Comparison of ENCODE assay signal across 9 cellular contexts in the genomic region with DNA sequence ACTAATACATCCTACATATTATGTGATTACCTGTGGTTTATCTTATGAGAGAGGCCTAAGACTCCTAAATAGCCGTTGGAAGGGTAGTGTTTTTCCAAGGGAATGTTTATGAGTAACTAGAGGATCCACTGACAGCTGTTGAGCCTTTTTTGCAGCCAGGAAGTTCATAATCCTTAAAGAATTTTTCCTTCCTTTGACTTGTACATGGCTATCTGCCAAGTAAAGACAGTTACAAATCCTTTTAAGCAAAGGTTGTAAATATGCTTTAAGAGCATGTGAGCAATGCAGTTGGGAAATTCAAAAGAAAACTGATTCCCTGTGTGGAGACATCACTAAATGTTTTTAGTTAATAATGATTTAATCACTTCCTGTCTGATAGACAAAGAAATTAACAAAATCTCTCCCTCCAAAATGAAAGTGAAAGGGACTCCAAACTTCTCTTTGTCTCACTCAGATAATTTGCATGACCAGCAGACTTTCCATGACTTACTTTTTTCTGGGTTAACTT.
DNase-seq lines count a peak whose midpoint lies in the region; ATAC-seq, FAIRE-seq and TF ChIP-seq lines count a peak whose summit lies in the region.
"Had no signal": no experiment of that assay in that cellular context is flagged by ENCODE, and none has a peak within 500 bp of the region (broad histone marks: within the 10 kb centered on the region; RNA-seq: fewer than 3 reads in every experiment).

No MANE protein-coding gene starts in this region.

- H3K79me1 ChIP-seq in H9 (ENCODE audit: insufficient read depth, low read depth, low read length, poor library complexity, severe bottlenecking): no peaks in the 10 kb centered on the region

- H3K27ac ChIP-seq in Karpas-422 (ENCODE audit: low read length): no peak overlapping the region
- no peak overlapping the region for H3K27ac ChIP-seq in GM12878 (ENCODE audit: control insufficient read depth, insufficient read depth)
- H3K27ac ChIP-seq in mesodermal cell (ENCODE audit: low read depth, low read length, severe bottlenecking): peak overlapping the region; percentile 68
- H3K27ac ChIP-seq in H9 (ENCODE audit: insufficient read length, low read depth, low read length): no peak overlapping the region

- TF ChIP-seq CTCF in GM12878 (IDR thresholded peaks at IDR 0.05 in 2 of 3, conservative IDR thresholded peaks at IDR 0.05 in 1 of 3; ENCODE audit: control insufficient read depth in 2 of 3, extremely low read depth in 1 of 3, insufficient read depth in 1 of 3, low read depth in 3 of 3, low read length in 3 of 3) (no peak), BE2C (IDR thresholded peaks at IDR 0.05; ENCODE audit: low read depth, low read length) (no peak), H9 (conservative IDR thresholded peaks at IDR 0.05) (no peak)

- no peak for TF ChIP-seq EP300 in GM12878 (IDR thresholded peaks at IDR 0.05; ENCODE audit: borderline replicate concordance in 1 of 2, control insufficient read depth in 1 of 2, low read depth in 2 of 2, low read length in 2 of 2)

- H3K14ac ChIP-seq in H9 (ENCODE audit: insufficient read depth, low read length): no peak overlapping the region

- no peaks in the 10 kb centered on the region for H3K9me3 Mint-ChIP-seq in H9
- H3K9me3 Mint-ChIP-seq: T-helper 1 cell treated with Interleukin-12 subunit alpha and Interleukin-12 subunit beta and Interleukin-4 antibody, amounts not matched to agents 30 μg/mL and 1 μg/mL, for 36 hours had no signal

- H3K4me1 Mint-ChIP-seq in H9: peaks cover 4 to 13% of the 10 kb centered on the region in 2 experiments

- H4K91ac ChIP-seq in H9 (ENCODE audit: insufficient read length, low read depth, low read length): no peak overlapping the region

- FAIRE-seq in GM12878 (lab: Jason Lieb, UNC): no peak

- H3K9ac ChIP-seq in Karpas-422 (ENCODE audit: low read length) (no peak overlapping the region), GM12878 (ENCODE audit: control insufficient read depth, insufficient read depth, low read length) (no peak overlapping the region), H9 (ENCODE audit: extremely low read depth, insufficient read length, low read length) (no peak overlapping the region)

- SMC1A ChIA-PET in GM12878 (lab: Charles Lee; ENCODE audit: uncharacterized antibody, unreplicated experiment): interaction anchor here (0.6 to 1.9 kb wide), 2 partner anchors 11 to 229 kb away, joined by 3 to 6 read pairs; no protein-coding TSS in a partner anchor

- H3K4me1 ChIP-seq in Karpas-422 (ENCODE audit: low read length) (peaks cover 25% of the 10 kb centered on the region), GM12878 (ENCODE audit: control insufficient read depth, insufficient read depth, low read length) (no peaks in the 10 kb centered on the region), mesodermal cell (ENCODE audit: control insufficient read depth, insufficient read depth, low read length, poor library complexity, severe bottlenecking) (peaks cover 4% of the 10 kb centered on the region), BE2C (no peaks in the 10 kb centered on the region), H9 (ENCODE audit: insufficient read depth, low read length) (no peaks in the 10 kb centered on the region)

- WGBS in GM12878 (ENCODE audit: insufficient coverage, insufficient replicate concordance, low lambda C conversion rate, missing lambda C conversion rate): 48% methylated on average over 1 of the region's 1 CpG
- WGBS in mesodermal cell (ENCODE audit: insufficient coverage in 2 of 2), 2 experiments: no CpG with 5 or more reads among the region's 1 CpG
- WGBS in H9 (ENCODE audit: extremely low coverage, insufficient read length, low lambda C conversion rate): no CpG with 5 or more reads among the region's 1 CpG

- in situ Hi-C loops in GM12878 (cut with MboI): no loop called here

- H3K4me3 ChIP-seq in Karpas-422 (ENCODE audit: low read length): peak overlapping the region; percentile 19; the same call in 1 of the 2 replicates
- no peak overlapping the region for H3K4me3 ChIP-seq in GM12878
- H3K4me3 ChIP-seq in mesodermal cell (ENCODE audit: extremely low read depth, insufficient read depth, low read length, poor library complexity, severe bottlenecking): no peak overlapping the region
- H3K4me3 ChIP-seq in BE2C (ENCODE audit: low read depth, low read length): no peak overlapping the region

- no peak overlapping the region for H3K23ac ChIP-seq in H9 (ENCODE audit: insufficient read length, low read depth, low read length)

- H2BK12ac ChIP-seq in H9 (ENCODE audit: insufficient read length, low read depth, low read length): no peak overlapping the region

- CTCF ChIA-PET in GM12878 (lab: Yijun Ruan, JAX): no interaction called here

- POLR2A ChIA-PET in GM12878 (lab: Charles Lee): no interaction called here

- no peak overlapping the region for H3K56ac ChIP-seq in H9 (ENCODE audit: insufficient read length, low read depth, low read length)

- no peaks in the 10 kb centered on the region; the same call in 1 of the 2 replicates for H3K27me3 Mint-ChIP-seq in H9 (ENCODE audit: low read depth)

- H2BK15ac ChIP-seq in H9 (ENCODE audit: low read depth, low read length): no peak overlapping the region

- no peak overlapping the region for H2BK120ac ChIP-seq in H9 (ENCODE audit: low read depth, low read length, poor library complexity, severe bottlenecking)

- peak overlapping the region in 1 of 3 experiments; percentile 19; a peak in 1 of 7 replicates for H3K27ac Mint-ChIP-seq in H9
- H3K27ac Mint-ChIP-seq: T-helper 1 cell treated with Interleukin-12 subunit alpha and Interleukin-12 subunit beta and Interleukin-4 antibody, amounts not matched to agents 30 μg/mL and 1 μg/mL, for 36 hours had no signal

- no peak overlapping the region for H2AK5ac ChIP-seq in H9 (ENCODE audit: insufficient read length, low read length)

- ATAC-seq in GM21526 (IDR thresholded peaks at IDR 0.05; ENCODE audit: low FRiP score, unreplicated experiment): peak; percentile 56
- ATAC-seq in GM12878: peak; percentile 60; the same call in 2 of the 3 replicates

- TF ChIP-seq RAD21 in GM12878 (IDR thresholded peaks at IDR 0.05; ENCODE audit: insufficient read depth, low read depth, low read length): no peak

- H4K20me1 ChIP-seq in Karpas-422 (ENCODE audit: insufficient read depth, low read depth, low read length) (no peaks in the 10 kb centered on the region), GM12878 (ENCODE audit: control insufficient read depth, insufficient read depth) (no peaks in the 10 kb centered on the region), H9 (ENCODE audit: control insufficient read depth, insufficient read depth, insufficient read length) (no peaks in the 10 kb centered on the region)

- H4K8ac ChIP-seq in H9 (replicated peaks; ENCODE audit: insufficient read length, low read depth, low read length): no peak overlapping the region

- no peak overlapping the region for H3T11ph ChIP-seq in H9 (ENCODE audit: low read length)

- DNase-seq in DMS53 treated with DMSO at 0.1 percent for 48 hours (lab: John Stamatoyannopoulos, UW; ENCODE audit: unreplicated experiment): peak; percentile 48
- DNase-seq in Karpas-422: peak; percentile 65
- peak; percentile 3 for DNase-seq in GM12878 (ENCODE audit: low read depth, low spot score)
- no peak for DNase-seq in Ammon's horn (ENCODE audit: low spot score)
- no peak for DNase-seq in BE2C
- DNase-seq in H9: no peak

- H3K27me3 ChIP-seq in Karpas-422 (ENCODE audit: low read length) (no peaks in the 10 kb centered on the region), GM12878 (replicated peaks in 1 of 2; ENCODE audit: control insufficient read depth in 2 of 2, insufficient read depth in 2 of 2, low read length in 1 of 2) (no peaks in the 10 kb centered on the region), BE2C (0 out of 2 replicates have a peak, but pooled peaks cover 3% of the 10 kb centered on the region), H9 (ENCODE audit: insufficient read depth, low read length) (no peaks in the 10 kb centered on the region)

- H3K36me3 ChIP-seq in Karpas-422 (ENCODE audit: insufficient read depth, low read length) (no peaks in the 10 kb centered on the region), GM12878 (ENCODE audit: control insufficient read depth in 2 of 2, insufficient read depth in 2 of 2, low read length in 1 of 2) (no peaks in the 10 kb centered on the region), mesodermal cell (ENCODE audit: control insufficient read depth, insufficient read depth, low read length) (no peaks in the 10 kb centered on the region), BE2C (no peaks in the 10 kb centered on the region)

- H3K9me3 ChIP-seq in Karpas-422 (ENCODE audit: low read length) (no peaks in the 10 kb centered on the region), GM12878 (replicated peaks; ENCODE audit: control insufficient read depth, insufficient read depth, low read length) (no peaks in the 10 kb centered on the region), mesodermal cell (ENCODE audit: control insufficient read depth, low read length) (no peaks in the 10 kb centered on the region), BE2C (no peaks in the 10 kb centered on the region), H9 (ENCODE audit: control insufficient read depth, low read depth, low read length) (no peaks in the 10 kb centered on the region)

- no peak for TF ChIP-seq POLR2A in GM12878 (IDR thresholded peaks at IDR 0.05; ENCODE audit: low read depth, low read length)

- intact Hi-C loops in GM12878 (cut with micrococcal nuclease; ENCODE audit: unreplicated experiment): no loop called here

- H2BK20ac ChIP-seq in H9 (ENCODE audit: low read depth, low read length, poor library complexity, severe bottlenecking): no peak overlapping the region

- H3K4me3 Mint-ChIP-seq in H9: no peak overlapping the region
- H3K4me3 Mint-ChIP-seq: T-helper 1 cell treated with Interleukin-12 subunit alpha and Interleukin-12 subunit beta and Interleukin-4 antibody, amounts not matched to agents 30 μg/mL and 1 μg/mL, for 36 hours had no signal

- no peak overlapping the region for H4K5ac ChIP-seq in H9 (ENCODE audit: insufficient read length, low read depth, low read length)

- H3K9me2 ChIP-seq in Karpas-422 (replicated peaks; ENCODE audit: insufficient read depth, low read length): no peaks in the 10 kb centered on the region

- H3K4me2 ChIP-seq in Karpas-422 (ENCODE audit: low read depth, low read length, poor library complexity, severe bottlenecking): peak overlapping the region; percentile 52
- peak overlapping the region; percentile 42; the same call in 1 of the 2 replicates for H3K4me2 ChIP-seq in GM12878 (ENCODE audit: control insufficient read depth, insufficient read depth)
- no peak overlapping the region for H3K4me2 ChIP-seq in H9 (ENCODE audit: insufficient read depth, insufficient read length, low read length)

- no TSS peak for BruUV-seq in GM12878 (replicated peaks; lab: Mats Ljungman, UMichigan)

- H2BK5ac ChIP-seq in H9 (ENCODE audit: insufficient read length, low read length): no peak overlapping the region

- H3K36me3 Mint-ChIP-seq in H9 (ENCODE audit: insufficient read depth in 1 of 3, low read depth in 3 of 3): no peaks in the 10 kb centered on the region

- H3K18ac ChIP-seq in H9 (ENCODE audit: insufficient read length, low read depth, low read length): no peak overlapping the region

- H3K79me2 ChIP-seq in Karpas-422 (ENCODE audit: low read length) (no peaks in the 10 kb centered on the region), GM12878 (ENCODE audit: control insufficient read depth, insufficient read depth, low read length) (no peaks in the 10 kb centered on the region), H9 (ENCODE audit: insufficient read depth, low read length) (no peaks in the 10 kb centered on the region)

- RAD21 ChIA-PET in GM12878 (lab: Charles Lee; ENCODE audit: unreplicated experiment): no interaction called here

- H2AFZ ChIP-seq in Karpas-422 (ENCODE audit: low read length) (peak overlapping the region; percentile 56), GM12878 (ENCODE audit: control insufficient read depth, low read depth, low read length) (peak overlapping the region; percentile 87), H9 (ENCODE audit: low read length) (no peak overlapping the region)

- H3K4ac ChIP-seq in H9 (ENCODE audit: low read depth, low read length): no peak overlapping the region

- H3K23me2 ChIP-seq in H9 (ENCODE audit: insufficient read length, low read depth, low read length, poor library complexity, severe bottlenecking): no peaks in the 10 kb centered on the region

Comparison
In these comparisons a context has a peak if more than half of its experiments do, and no peak if none do; other contexts are left out.
1. DNase-seq: peak in DMS53 treated with DMSO at 0.1 percent for 48 hours (single experiment), Karpas-422 (single experiment) and GM12878 (single experiment); none in Ammon's horn (single experiment), BE2C (single experiment) and H9 (single experiment).